8 cellular contexts compared by ENCODE assay signal in genomic region chr12:84874125-84874824, GRCh38. TPM values are rescaled to one million over a fixed set of nuclear protein-coding genes. Genes with fewer than 3 reads are reported as not detected.
DNase-seq lines count a peak whose midpoint lies in the region; ATAC-seq, FAIRE-seq and TF ChIP-seq lines count a peak whose summit lies in the region.

No MANE protein-coding gene starts in this region.

- no peak for DNase-seq in activated naive CD8-positive, alpha-beta T cell treated with anti-CD3 and anti-CD28 coated beads, Interleukin-2, amount 10 ng/mL, durations not matched to agents 7 days and 5 days
- DNase-seq in activated naive CD8-positive, alpha-beta T cell treated with anti-CD3 and anti-CD28 coated beads, Interleukin-2, amount 50 U/mL, for 24 hours = no peak
- DNase-seq in H54 (ENCODE audit: insufficient read length, low spot score) = no peak
- DNase-seq in KG1 (lab: John Stamatoyannopoulos, UW) = peak; percentile 3
- DNase-seq in OCI-M1 (lab: John Stamatoyannopoulos, UW) = peak; percentile 80
- no peak for DNase-seq in effector memory CD8-positive, alpha-beta T cell
- DNase-seq in mucosa of descending colon = peak in 1 of 3 donors; percentile 19
- DNase-seq in GDM1 (lab: John Stamatoyannopoulos, UW) = no peak

- H3K27ac Mint-ChIP-seq in activated naive CD8-positive, alpha-beta T cell treated with anti-CD3 and anti-CD28 coated beads, Interleukin-2, amount 10 ng/mL, durations not matched to agents 7 days and 5 days = no peak overlapping the region
- no peak overlapping the region for H3K27ac Mint-ChIP-seq in activated naive CD8-positive, alpha-beta T cell treated with anti-CD3 and anti-CD28 coated beads, Interleukin-2, amount 50 U/mL, for 24 hours
- H3K27ac Mint-ChIP-seq in effector memory CD8-positive, alpha-beta T cell = no peak overlapping the region

- intact Hi-C loops in mucosa of descending colon (cut with DNase I, micrococcal nuclease) = loop anchor here (1.0 to 10.0 kb wide), 2 partner anchors 155 to 161 kb away; partner anchors contain the start of genes LRRIQ1 (in 1 of the 2) and TSPAN19 (in 1 of the 2)

- peak; percentile 52 for ATAC-seq in activated naive CD8-positive, alpha-beta T cell treated with anti-CD3 and anti-CD28 coated beads, Interleukin-2, amount 10 ng/mL, durations not matched to agents 7 days and 5 days (ENCODE audit: low read depth)
- ATAC-seq in activated naive CD8-positive, alpha-beta T cell treated with anti-CD3 and anti-CD28 coated beads, Interleukin-2, amount 50 U/mL, for 24 hours = no peak
- peak; percentile 53 for ATAC-seq in effector memory CD8-positive, alpha-beta T cell (replicated peaks)
- ATAC-seq in mucosa of descending colon = peak; percentile 64

- H3K4me3 ChIP-seq in mucosa of descending colon = no peak overlapping the region

- H3K36me3 ChIP-seq in mucosa of descending colon (ENCODE audit: low read depth) = no peaks in the 10 kb centered on the region

- H3K9me3 ChIP-seq in mucosa of descending colon = no peaks in the 10 kb centered on the region

- no peaks in the 10 kb centered on the region for H3K4me1 Mint-ChIP-seq in activated naive CD8-positive, alpha-beta T cell treated with anti-CD3 and anti-CD28 coated beads, Interleukin-2, amount 10 ng/mL, durations not matched to agents 7 days and 5 days
- H3K4me1 Mint-ChIP-seq in activated naive CD8-positive, alpha-beta T cell treated with anti-CD3 and anti-CD28 coated beads, Interleukin-2, amount 50 U/mL, for 24 hours = no peaks in the 10 kb centered on the region
- no peaks in the 10 kb centered on the region for H3K4me1 Mint-ChIP-seq in effector memory CD8-positive, alpha-beta T cell (ENCODE audit: low read depth in 2 of 2)

- no peak for TF ChIP-seq POLR2A in H54 (IDR thresholded peaks at IDR 0.05; ENCODE audit: low read depth, low read length)

- no peak overlapping the region for H3K4me3 Mint-ChIP-seq in activated naive CD8-positive, alpha-beta T cell treated with anti-CD3 and anti-CD28 coated beads, Interleukin-2, amount 10 ng/mL, durations not matched to agents 7 days and 5 days
- no peak overlapping the region for H3K4me3 Mint-ChIP-seq in activated naive CD8-positive, alpha-beta T cell treated with anti-CD3 and anti-CD28 coated beads, Interleukin-2, amount 50 U/mL, for 24 hours
- H3K4me3 Mint-ChIP-seq in effector memory CD8-positive, alpha-beta T cell = no peak overlapping the region

- H3K4me1 ChIP-seq in mucosa of descending colon (ENCODE audit: low read depth) = no peaks in the 10 kb centered on the region

- TF ChIP-seq CTCF in mucosa of descending colon (IDR thresholded peaks at IDR 0.05) = peak; percentile 56

- H3K9me3 Mint-ChIP-seq in activated naive CD8-positive, alpha-beta T cell treated with anti-CD3 and anti-CD28 coated beads, Interleukin-2, amount 10 ng/mL, durations not matched to agents 7 days and 5 days = no peaks in the 10 kb centered on the region
- no peaks in the 10 kb centered on the region for H3K9me3 Mint-ChIP-seq in activated naive CD8-positive, alpha-beta T cell treated with anti-CD3 and anti-CD28 coated beads, Interleukin-2, amount 50 U/mL, for 24 hours
- H3K9me3 Mint-ChIP-seq in effector memory CD8-positive, alpha-beta T cell = no peaks in the 10 kb centered on the region

- FAIRE-seq in H54 (lab: Jason Lieb, UNC) = peak; percentile 62

- POLR2A ChIA-PET in activated naive CD8-positive, alpha-beta T cell treated with anti-CD3 and anti-CD28 coated beads, Interleukin-2, amount 10 ng/mL, durations not matched to agents 7 days and 5 days (lab: Charles Lee) = no interaction called here

- no peaks in the 10 kb centered on the region for H3K27me3 Mint-ChIP-seq in activated naive CD8-positive, alpha-beta T cell treated with anti-CD3 and anti-CD28 coated beads, Interleukin-2, amount 10 ng/mL, durations not matched to agents 7 days and 5 days
- H3K27me3 Mint-ChIP-seq in activated naive CD8-positive, alpha-beta T cell treated with anti-CD3 and anti-CD28 coated beads, Interleukin-2, amount 50 U/mL, for 24 hours = peaks cover 2% of the 10 kb centered on the region
- no peaks in the 10 kb centered on the region for H3K27me3 Mint-ChIP-seq in effector memory CD8-positive, alpha-beta T cell

- H3K36me3 Mint-ChIP-seq in activated naive CD8-positive, alpha-beta T cell treated with anti-CD3 and anti-CD28 coated beads, Interleukin-2, amount 10 ng/mL, durations not matched to agents 7 days and 5 days = no peaks in the 10 kb centered on the region
- no peaks in the 10 kb centered on the region for H3K36me3 Mint-ChIP-seq in activated naive CD8-positive, alpha-beta T cell treated with anti-CD3 and anti-CD28 coated beads, Interleukin-2, amount 50 U/mL, for 24 hours (ENCODE audit: low read depth)
- H3K36me3 Mint-ChIP-seq in effector memory CD8-positive, alpha-beta T cell (ENCODE audit: insufficient read depth) = no peaks in the 10 kb centered on the region

RNA-seq across cellular contexts. Expression of gene SLC6A15, which starts 38.3 kb away (rescaled TPM):
- total RNA-seq in activated naive CD8-positive, alpha-beta T cell treated with anti-CD3 and anti-CD28 coated beads, Interleukin-2, amount 10 ng/mL, durations not matched to agents 7 days and 5 days = not detected
- total RNA-seq in mucosa of descending colon = 1 to 10 TPM in 1 of 3 donors, under 1 TPM in 2; 0.17 to 3.1 (median 0.51) TPM

Comparison
In these comparisons a context has a peak if more than half of its experiments do, and no peak if none do; other contexts are left out.
1. DNase-seq: peak in KG1 (single experiment) and OCI-M1 (single experiment); none in activated naive CD8-positive, alpha-beta T cell treated with anti-CD3 and anti-CD28 coated beads, Interleukin-2, amount 10 ng/mL, durations not matched to agents 7 days and 5 days (single experiment), activated naive CD8-positive, alpha-beta T cell treated with anti-CD3 and anti-CD28 coated beads, Interleukin-2, amount 50 U/mL, for 24 hours (single experiment), H54 (single experiment), effector memory CD8-positive, alpha-beta T cell (0 of 3) and GDM1 (single experiment).